ENCODE assay signal across 8 cellular contexts in the genomic region with DNA sequence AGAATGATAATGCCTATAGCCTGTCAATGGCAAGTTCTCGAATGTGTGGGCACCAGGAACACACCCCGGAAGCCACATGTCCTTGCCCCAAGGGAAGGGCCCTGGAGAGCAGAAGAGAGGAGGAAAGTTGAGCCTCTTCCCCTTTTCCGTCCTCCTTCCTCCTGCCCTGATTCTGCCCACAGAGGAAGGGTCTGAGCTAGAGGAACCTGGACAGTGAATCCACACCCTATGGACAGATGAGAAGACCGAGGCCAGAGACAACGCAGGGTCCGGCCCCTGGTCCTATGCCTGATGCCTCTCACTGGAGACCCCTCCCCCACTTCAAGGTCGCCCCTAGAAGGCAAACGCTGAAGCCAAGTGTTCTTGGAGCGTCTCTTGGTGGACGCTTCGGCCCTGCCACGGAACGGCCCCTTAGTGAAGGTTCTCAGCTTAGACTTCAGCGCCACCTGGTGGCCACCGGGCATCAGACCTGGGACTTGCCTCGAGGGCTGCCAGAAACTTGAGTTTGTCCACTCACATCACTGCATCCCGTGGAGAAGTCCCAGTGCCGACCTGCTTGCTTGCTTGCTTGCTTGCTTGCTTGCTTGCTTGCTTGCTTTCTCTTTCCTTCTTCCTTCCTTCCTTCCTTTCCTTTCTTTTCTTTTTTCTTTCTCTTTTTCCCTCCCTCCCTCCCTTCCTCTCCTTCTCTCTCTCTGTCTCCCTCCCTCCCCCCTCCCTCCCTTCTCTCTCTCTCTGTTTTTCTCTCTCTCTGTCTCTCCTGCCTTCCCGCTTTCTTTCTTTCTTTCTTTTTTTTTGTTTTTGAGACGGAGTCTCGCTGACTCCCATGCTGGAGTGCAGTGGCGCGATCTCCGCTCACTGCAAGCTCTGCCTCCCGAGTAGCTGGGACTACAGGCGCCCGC. TPM values are rescaled to one million over a fixed set of nuclear protein-coding genes. Genes with fewer than 3 reads are reported as not detected.
DNase-seq lines count a peak whose midpoint lies in the region; ATAC-seq and TF ChIP-seq lines count a peak whose summit lies in the region.

No MANE protein-coding gene starts in this region.

- DNase-seq in GDM1 (lab: John Stamatoyannopoulos, UW) (peak; percentile 84), NCI-H82 (lab: John Stamatoyannopoulos, UW) (peak; percentile 96), colonic mucosa (peak; percentile 92), right lobe of liver (peak; percentile 88 to 90 (median 89))
- peak; percentile 93 for DNase-seq in activated CD4-positive, alpha-beta T cell treated with anti-CD3 and anti-CD28 coated beads, Interleukin-2, amount 10 ng/mL, durations not matched to agents 7 days and 5 days
- peak; percentile 77 to 93 for DNase-seq in stimulated activated CD4-positive, alpha-beta T cell treated with anti-CD3 and anti-CD28 coated beads, Interleukin-4, amount 100 ng/mL, for 4 hours

- no peak overlapping the region for H3K4me3 ChIP-seq in colonic mucosa
- no peak overlapping the region for H3K4me3 ChIP-seq in right lobe of liver

- H3K27me3 Mint-ChIP-seq in activated CD4-positive, alpha-beta T cell treated with anti-CD3 and anti-CD28 coated beads, Interleukin-2, amount 10 ng/mL, durations not matched to agents 7 days and 5 days = no peaks in the 10 kb centered on the region

- no peaks in the 10 kb centered on the region for H3K36me3 Mint-ChIP-seq in activated CD4-positive, alpha-beta T cell treated with anti-CD3 and anti-CD28 coated beads, Interleukin-2, amount 10 ng/mL, durations not matched to agents 7 days and 5 days (ENCODE audit: low read depth)

- H3K9ac ChIP-seq in colonic mucosa (ENCODE audit: low read depth in 2 of 2, low read length in 2 of 2) = peak overlapping the region in 1 of 2 donors; percentile 33

- no peak for TF ChIP-seq POLR2A in right lobe of liver (IDR thresholded peaks at IDR 0.05)

- H3K4me1 ChIP-seq in colonic mucosa = no peaks in the 10 kb centered on the region
- H3K4me1 ChIP-seq in right lobe of liver = no peaks in the 10 kb centered on the region

- ATAC-seq in HG03565 (IDR thresholded peaks at IDR 0.05; ENCODE audit: unreplicated experiment) = peak; percentile 60
- ATAC-seq in right lobe of liver = peak; percentile 95 to 99 (median 96)
- ATAC-seq in GM18520 (IDR thresholded peaks at IDR 0.05; ENCODE audit: unreplicated experiment) = no peak

- TF ChIP-seq CTCF in colonic mucosa (IDR thresholded peaks at IDR 0.05) (peak; percentile 75), right lobe of liver (IDR thresholded peaks at IDR 0.05) (peak; percentile 85 to 89 (median 88))

- H3K36me3 ChIP-seq in colonic mucosa (no peaks in the 10 kb centered on the region), right lobe of liver (no peaks in the 10 kb centered on the region)

- no peaks in the 10 kb centered on the region for H3K9me3 Mint-ChIP-seq in activated CD4-positive, alpha-beta T cell treated with anti-CD3 and anti-CD28 coated beads, Interleukin-2, amount 10 ng/mL, durations not matched to agents 7 days and 5 days

- H3K27ac ChIP-seq in colonic mucosa = no peak overlapping the region
- H3K27ac ChIP-seq in right lobe of liver = no peak overlapping the region

- H3K4me3 Mint-ChIP-seq in activated CD4-positive, alpha-beta T cell treated with anti-CD3 and anti-CD28 coated beads, Interleukin-2, amount 10 ng/mL, durations not matched to agents 7 days and 5 days = peak overlapping the region; percentile 44

- H3K27ac Mint-ChIP-seq in activated CD4-positive, alpha-beta T cell treated with anti-CD3 and anti-CD28 coated beads, Interleukin-2, amount 10 ng/mL, durations not matched to agents 7 days and 5 days = peak overlapping the region; percentile 71

- peaks cover 6% of the 10 kb centered on the region for H3K4me1 Mint-ChIP-seq in activated CD4-positive, alpha-beta T cell treated with anti-CD3 and anti-CD28 coated beads, Interleukin-2, amount 10 ng/mL, durations not matched to agents 7 days and 5 days

- intact Hi-C loops in colonic mucosa (cut with DNase I) = loop anchor here (5.0 kb wide), 2 partner anchors 201 to 216 kb away; no protein-coding TSS in a partner anchor
- intact Hi-C loops in right lobe of liver (cut with DNase I) = loop anchor here (10.0 kb wide), 2 partner anchors 198 to 228 kb away; no protein-coding TSS in a partner anchor

- POLR2A ChIA-PET in activated CD4-positive, alpha-beta T cell treated with anti-CD3 and anti-CD28 coated beads, Interleukin-2, amount 10 ng/mL, durations not matched to agents 7 days and 5 days (lab: Charles Lee) = no interaction called here

- CTCF ChIA-PET in activated CD4-positive, alpha-beta T cell treated with anti-CD3 and anti-CD28 coated beads, Interleukin-2, amount 10 ng/mL, durations not matched to agents 7 days and 5 days (lab: Charles Lee) = interaction anchor here (0.6 to 2.3 kb wide), 9 partner anchors 10 to 370 kb away, joined by 3 to 14 read pairs (median 3); no protein-coding TSS in a partner anchor

- H3K27me3 ChIP-seq in colonic mucosa = no peaks in the 10 kb centered on the region
- H3K27me3 ChIP-seq in right lobe of liver = no peaks in the 10 kb centered on the region

- 43% methylated on average over 13 of the region's 27 CpGs for WGBS in right lobe of liver (ENCODE audit: insufficient coverage, low coverage, low lambda C conversion rate, missing lambda C conversion rate)

- no peaks in the 10 kb centered on the region for H3K9me3 ChIP-seq in colonic mucosa
- no peaks in the 10 kb centered on the region for H3K9me3 ChIP-seq in right lobe of liver

RNA-seq across cellular contexts. Expression of a gene that starts 20.6 kb away (rescaled TPM):
- 1 to 10 TPM; 6.5 to 8.0 TPM for total RNA-seq in activated CD4-positive, alpha-beta T cell treated with anti-CD3 and anti-CD28 coated beads, Interleukin-2, amount 10 ng/mL, durations not matched to agents 7 days and 5 days
- total RNA-seq in colonic mucosa (1 to 10 TPM in 1 of 2 donors, under 1 TPM in 1; 0.90 to 1.0 TPM), right lobe of liver (not detected)

RNA-seq across cellular contexts. Expression of a gene that starts 46.7 kb away (rescaled TPM):
- total RNA-seq in activated CD4-positive, alpha-beta T cell treated with anti-CD3 and anti-CD28 coated beads, Interleukin-2, amount 10 ng/mL, durations not matched to agents 7 days and 5 days = 10 to 100 TPM; 51.6 to 56.7 TPM
- total RNA-seq in colonic mucosa (10 to 100 TPM; 67.3 to 70.1 TPM), right lobe of liver (10 to 100 TPM; 30.3 to 45.5 (median 38.8) TPM)
